10 cellular contexts compared by ENCODE assay signal in genomic region chr11:114111369-114112042, GRCh38. TPM values are rescaled to one million over a fixed set of nuclear protein-coding genes. Genes with fewer than 3 reads are reported as not detected.
A peak's percentile ranks its signal among the peaks of the same experiment; 100 is the strongest.
DNase-seq lines count a peak whose midpoint lies in the region; ATAC-seq and TF ChIP-seq lines count a peak whose summit lies in the region.
"Had no signal": no experiment of that assay in that cellular context is flagged by ENCODE, and none has a peak within 500 bp of the region (broad histone marks: within the 10 kb centered on the region; RNA-seq: fewer than 3 reads in every experiment).

No MANE protein-coding gene starts in this region.

- TF ChIP-seq CTCF in choroid plexus epithelial cell (conservative IDR thresholded peaks at IDR 0.05; ENCODE audit: low read depth, low read length) (peak; percentile 28), right lobe of liver (IDR thresholded peaks at IDR 0.05) (no peak), GM13977 (IDR thresholded peaks at IDR 0.05; ENCODE audit: extremely low read depth, insufficient read depth, missing control alignments) (no peak)

- WGBS in right lobe of liver (ENCODE audit: insufficient coverage, low coverage, low lambda C conversion rate, missing lambda C conversion rate): 2% methylated on average over 6 of the region's 6 CpGs

- intact Hi-C loops in right lobe of liver (cut with DNase I): no loop called here

- H3K4me1 ChIP-seq in right lobe of liver: peaks cover 0 to 98% (median 41%) of the 10 kb centered on the region in 4 donors

- H3K4me1 Mint-ChIP-seq in stimulated activated naive CD8-positive, alpha-beta T cell treated with anti-CD3 and anti-CD28 coated beads, Interleukin-15, Interleukin-2, amounts not matched to agents 100 ng/mL and 50 ng/mL, for 24 hours (ENCODE audit: low read depth): peaks cover 19% of the 10 kb centered on the region

- H3K36me3 Mint-ChIP-seq in stimulated activated naive CD8-positive, alpha-beta T cell treated with anti-CD3 and anti-CD28 coated beads, Interleukin-15, Interleukin-2, amounts not matched to agents 100 ng/mL and 50 ng/mL, for 24 hours (ENCODE audit: low read depth): no peaks in the 10 kb centered on the region

- peak overlapping the region; percentile 59 for H3K4me3 Mint-ChIP-seq in stimulated activated naive CD8-positive, alpha-beta T cell treated with anti-CD3 and anti-CD28 coated beads, Interleukin-15, Interleukin-2, amounts not matched to agents 100 ng/mL and 50 ng/mL, for 24 hours

- no peaks in the 10 kb centered on the region for H3K36me3 ChIP-seq in right lobe of liver

- H3K4me3 ChIP-seq in choroid plexus epithelial cell (ENCODE audit: low read depth, low read length) (no peak overlapping the region), right lobe of liver (peak overlapping the region; percentile 10 to 27 (median 26))
- H3K4me3 ChIP-seq: PC-9 had no signal

- H3K27ac ChIP-seq in right lobe of liver: peak overlapping the region; percentile 83 to 92 (median 91)
- H3K27ac ChIP-seq: PC-9 had no signal

- DNase-seq in KG1 (lab: John Stamatoyannopoulos, UW) (peak; percentile 55), choroid plexus epithelial cell (ENCODE audit: low read depth) (peak; percentile 97), right lobe of liver (no peak), activated gamma-delta T cell (lab: John Stamatoyannopoulos, UW) (no peak), putamen (ENCODE audit: low spot score) (no peak), GM13977 (ENCODE audit: low spot score) (no peak)
- no peak for DNase-seq in activated effector memory CD4-positive, alpha-beta T cell treated with anti-CD3 and anti-CD28 coated beads, Interleukin-2, amount 50 U/mL, for 16 hours
- DNase-seq: activated CD4-positive, alpha-beta T cell treated with anti-CD3 and anti-CD28 coated beads for 48 hours; PC-9 had no signal

- peak; percentile 44 to 65 (median 58) for ATAC-seq in right lobe of liver

- H3K27me3 Mint-ChIP-seq in stimulated activated naive CD8-positive, alpha-beta T cell treated with anti-CD3 and anti-CD28 coated beads, Interleukin-15, Interleukin-2, amounts not matched to agents 100 ng/mL and 50 ng/mL, for 24 hours: peaks cover 13% of the 10 kb centered on the region

- no peak for TF ChIP-seq POLR2A in right lobe of liver (IDR thresholded peaks at IDR 0.05)

- H3K27ac Mint-ChIP-seq in stimulated activated naive CD8-positive, alpha-beta T cell treated with anti-CD3 and anti-CD28 coated beads, Interleukin-15, Interleukin-2, amounts not matched to agents 100 ng/mL and 50 ng/mL, for 24 hours: no peak overlapping the region

- in situ Hi-C loops in GM13977 (cut with MboI; ENCODE audit: low pct_unique_long_range_greater_than_20kb, low sequenced_read_pairs, unreplicated experiment): no loop called here

- H3K9me3 Mint-ChIP-seq in stimulated activated naive CD8-positive, alpha-beta T cell treated with anti-CD3 and anti-CD28 coated beads, Interleukin-15, Interleukin-2, amounts not matched to agents 100 ng/mL and 50 ng/mL, for 24 hours: no peaks in the 10 kb centered on the region

- H3K27me3 ChIP-seq in right lobe of liver: no peaks in the 10 kb centered on the region

- no peaks in the 10 kb centered on the region for H3K9me3 ChIP-seq in right lobe of liver

RNA-seq across cellular contexts. Expression of gene ZBTB16, which starts 52.0 kb away (rescaled TPM):
- 100 to 1,000 TPM in 2 of 6 experiments, 10 to 100 TPM in 4; 13.1 to 205 (median 52.2) TPM for total RNA-seq in right lobe of liver

Comparison
In these comparisons a context has a peak if more than half of its experiments do, and no peak if none do; other contexts are left out.
1. DNase-seq: peak in KG1 (single experiment) and choroid plexus epithelial cell (single experiment); none in right lobe of liver (0 of 3), activated effector memory CD4-positive, alpha-beta T cell treated with anti-CD3 and anti-CD28 coated beads, Interleukin-2, amount 50 U/mL, for 16 hours (single experiment), activated gamma-delta T cell (single experiment), putamen (single experiment) and GM13977 (single experiment).